ENCODE assay signal across 20 cellular contexts in genomic region chr3:185721970-185722369, GRCh38.
A peak's percentile ranks its signal among the peaks of the same experiment; 100 is the strongest.
DNase-seq lines count a peak whose midpoint lies in the region; ATAC-seq and TF ChIP-seq lines count a peak whose summit lies in the region.
"Had no signal": no experiment of that assay in that cellular context is flagged by ENCODE, and none has a peak within 500 bp of the region (broad histone marks: within the 10 kb centered on the region; RNA-seq: fewer than 3 reads in every experiment).

No MANE protein-coding gene starts in this region.

- H3K9me3 ChIP-seq in mammary epithelial cell (replicated peaks; ENCODE audit: insufficient read depth, low read length), result no peaks in the 10 kb centered on the region
- no peaks in the 10 kb centered on the region for H3K9me3 ChIP-seq in H9 (ENCODE audit: control insufficient read depth, low read depth, low read length)

- no peak overlapping the region for H3K4me3 Mint-ChIP-seq in MCF 10A (ENCODE audit: unreplicated experiment)
- no peak overlapping the region for H3K4me3 Mint-ChIP-seq in WTC11
- no peak overlapping the region for H3K4me3 Mint-ChIP-seq in progenitor cell of endocrine pancreas (ENCODE audit: low read depth)
- no peak overlapping the region for H3K4me3 Mint-ChIP-seq in H9
- H3K4me3 Mint-ChIP-seq: CD14-positive monocyte; CD4-positive, alpha-beta memory T cell; HFFc6; IgD-negative memory B cell had no signal

- no peak for DNase-seq in MCF 10A (ENCODE audit: unreplicated experiment)
- DNase-seq in mammary epithelial cell, result no peak
- DNase-seq in WTC11 (ENCODE audit: low spot score), result no peak
- DNase-seq in islet precursor cell, result peak; percentile 4
- DNase-seq in progenitor cell of endocrine pancreas (ENCODE audit: low spot score, unreplicated experiment), result no peak
- DNase-seq in 8988T, result no peak
- DNase-seq in H9, result no peak
- DNase-seq: Calu3; CD4-positive, alpha-beta memory T cell; DND-41; EL; GM23248; HFFc6 had no signal

- H2AK5ac ChIP-seq in H9 (ENCODE audit: insufficient read length, low read length), result no peak overlapping the region

- no peak overlapping the region for H3K18ac ChIP-seq in H9 (ENCODE audit: insufficient read length, low read depth, low read length)

- H4K20me1 ChIP-seq in mammary epithelial cell (ENCODE audit: insufficient read depth, low read length), result no peaks in the 10 kb centered on the region
- H4K20me1 ChIP-seq in H9 (ENCODE audit: control insufficient read depth, insufficient read depth, insufficient read length), result no peaks in the 10 kb centered on the region
- H4K20me1 ChIP-seq: BLaER1 had no signal

- H3K4me1 Mint-ChIP-seq in MCF 10A (ENCODE audit: insufficient read depth, unreplicated experiment), result peaks cover 61% of the 10 kb centered on the region
- peaks cover 87% of the 10 kb centered on the region for H3K4me1 Mint-ChIP-seq in WTC11
- peaks cover 47% of the 10 kb centered on the region for H3K4me1 Mint-ChIP-seq in progenitor cell of endocrine pancreas (ENCODE audit: low read depth)
- H3K4me1 Mint-ChIP-seq in H9, result peaks cover 68 to 69% of the 10 kb centered on the region in 2 experiments
- H3K4me1 Mint-ChIP-seq: CD4-positive, alpha-beta memory T cell; IgD-negative memory B cell had no signal

- H3K27me3 ChIP-seq in mammary epithelial cell (ENCODE audit: insufficient read depth, low read length) (no peaks in the 10 kb centered on the region), H9 (ENCODE audit: insufficient read depth, low read length) (no peaks in the 10 kb centered on the region)
- H3K27me3 ChIP-seq: BLaER1 had no signal

- H4K91ac ChIP-seq in H9 (ENCODE audit: insufficient read length, low read depth, low read length), result no peak overlapping the region

- H3K9ac ChIP-seq in mammary epithelial cell (ENCODE audit: insufficient read depth, low read length) (no peak overlapping the region), H9 (ENCODE audit: extremely low read depth, insufficient read length, low read length) (no peak overlapping the region)
- H3K9ac ChIP-seq: BLaER1, GM23248 had no signal

- H3K9me3 Mint-ChIP-seq in MCF 10A (ENCODE audit: unreplicated experiment) (peaks cover 6% of the 10 kb centered on the region), WTC11 (no peaks in the 10 kb centered on the region), progenitor cell of endocrine pancreas (ENCODE audit: low read depth) (no peaks in the 10 kb centered on the region), H9 (no peaks in the 10 kb centered on the region)

- H3K27ac ChIP-seq in mammary epithelial cell (ENCODE audit: insufficient read depth, low read depth, low read length) (no peak overlapping the region), H9 (ENCODE audit: insufficient read length, low read depth, low read length) (no peak overlapping the region)
- H3K27ac ChIP-seq: 22Rv1, GM23248 had no signal

- H3K27ac Mint-ChIP-seq in MCF 10A (ENCODE audit: low read depth, unreplicated experiment) (peak overlapping the region; percentile 44), WTC11 (no peak overlapping the region; the same call in 1 of the 2 replicates), progenitor cell of endocrine pancreas (peak overlapping the region; percentile 2), H9 (no peak overlapping the region)
- H3K27ac Mint-ChIP-seq: IgD-negative memory B cell had no signal

- TF ChIP-seq CTCF in MCF 10A (IDR thresholded peaks at IDR 0.05; ENCODE audit: unreplicated experiment) (no peak), mammary epithelial cell (conservative IDR thresholded peaks at IDR 0.05 in 1 of 2, IDR thresholded peaks at IDR 0.05 in 1 of 2; ENCODE audit: extremely low read depth in 1 of 2, insufficient read depth in 1 of 2, low read depth in 1 of 2, low read length in 2 of 2) (no peak), WTC11 (IDR thresholded peaks at IDR 0.05) (no peak), progenitor cell of endocrine pancreas (IDR thresholded peaks at IDR 0.05; ENCODE audit: unreplicated experiment) (no peak), H9 (conservative IDR thresholded peaks at IDR 0.05) (no peak)

- H4K5ac ChIP-seq in H9 (ENCODE audit: insufficient read length, low read depth, low read length), result no peak overlapping the region

- no peak overlapping the region for H3K4me3 ChIP-seq in mammary epithelial cell (replicated peaks in 1 of 3; ENCODE audit: insufficient read depth in 1 of 3, low read depth in 2 of 3, low read length in 3 of 3)
- H3K4me3 ChIP-seq: BLaER1, GM12878, GM23248 had no signal

- no peak overlapping the region for H3K56ac ChIP-seq in H9 (ENCODE audit: insufficient read length, low read depth, low read length)

- no peak overlapping the region for H3K23ac ChIP-seq in H9 (ENCODE audit: insufficient read length, low read depth, low read length)

- no peaks in the 10 kb centered on the region for H3K23me2 ChIP-seq in H9 (ENCODE audit: insufficient read length, low read depth, low read length, poor library complexity, severe bottlenecking)

- H3K36me3 Mint-ChIP-seq in MCF 10A (ENCODE audit: insufficient read depth, unreplicated experiment) (peaks cover 42% of the 10 kb centered on the region), WTC11 (no peaks in the 10 kb centered on the region), progenitor cell of endocrine pancreas (ENCODE audit: insufficient read depth) (peaks cover 7% of the 10 kb centered on the region), H9 (ENCODE audit: insufficient read depth in 1 of 3, low read depth in 3 of 3) (peaks cover 0 to 3% (median 1%) of the 10 kb centered on the region in 3 experiments; a peak in 2 of 7 replicates)
- H3K36me3 Mint-ChIP-seq: CD4-positive, alpha-beta memory T cell; IgD-negative memory B cell had no signal

- no peak overlapping the region for H4K8ac ChIP-seq in H9 (replicated peaks; ENCODE audit: insufficient read length, low read depth, low read length)

- no peak overlapping the region for H3K4ac ChIP-seq in H9 (ENCODE audit: low read depth, low read length)

- no peak overlapping the region for H2BK20ac ChIP-seq in H9 (ENCODE audit: low read depth, low read length, poor library complexity, severe bottlenecking)

- no peak overlapping the region for H2BK12ac ChIP-seq in H9 (ENCODE audit: insufficient read length, low read depth, low read length)

- in situ Hi-C loops in mammary epithelial cell (cut with MboI; ENCODE audit: low sequenced_read_pairs in 2 of 2), result loop anchor here in 1 of 2 donors (10.0 kb wide), 1 partner anchor 47 kb away; no protein-coding TSS in a partner anchor

- H3T11ph ChIP-seq in H9 (ENCODE audit: low read length), result no peak overlapping the region

- H3K79me2 ChIP-seq in mammary epithelial cell (ENCODE audit: insufficient read depth, low read length) (peaks cover 93% of the 10 kb centered on the region), H9 (ENCODE audit: insufficient read depth, low read length) (peaks cover 23% of the 10 kb centered on the region; the same call in 1 of the 2 replicates)

- H2AFZ ChIP-seq in mammary epithelial cell (ENCODE audit: low read depth, low read length), result no peak overlapping the region
- H2AFZ ChIP-seq in H9 (ENCODE audit: low read length), result no peak overlapping the region
- H2AFZ ChIP-seq: GM23248 had no signal

- peaks cover 2% of the 10 kb centered on the region for H3K36me3 ChIP-seq in mammary epithelial cell (ENCODE audit: insufficient read depth, low read length)
- H3K36me3 ChIP-seq: BLaER1 had no signal

- CTCF ChIA-PET in MCF 10A (lab: Yijun Ruan, JAX) (interaction anchor here (0.7 to 0.9 kb wide), 3 partner anchors 9 to 24 kb away, joined by 3 to 4 read pairs (median 3); no protein-coding TSS in a partner anchor), mammary epithelial cell (lab: Charles Lee; ENCODE audit: low non-redundant PET) (no interaction called here), WTC11 (lab: Charles Lee) (no interaction called here)

- dilution Hi-C loops in mammary epithelial cell (cut with HindIII; ENCODE audit: low sequenced_read_pairs), result no loop called here

- no peaks in the 10 kb centered on the region for H3K27me3 Mint-ChIP-seq in MCF 10A (ENCODE audit: insufficient read depth, unreplicated experiment)
- no peaks in the 10 kb centered on the region for H3K27me3 Mint-ChIP-seq in WTC11 (ENCODE audit: low read depth)
- H3K27me3 Mint-ChIP-seq in progenitor cell of endocrine pancreas, result no peaks in the 10 kb centered on the region
- no peaks in the 10 kb centered on the region for H3K27me3 Mint-ChIP-seq in H9 (ENCODE audit: low read depth)
- H3K27me3 Mint-ChIP-seq: IgD-negative memory B cell had no signal

- POLR2A ChIA-PET in MCF 10A (lab: Yijun Ruan, JAX) (interaction anchor here (0.6 kb wide), 1 partner anchor 30 kb away, joined by 3 read pairs; no protein-coding TSS in a partner anchor), WTC11 (lab: Charles Lee) (no interaction called here)

- no peak overlapping the region for H3K14ac ChIP-seq in H9 (ENCODE audit: insufficient read depth, low read length)

- H2BK120ac ChIP-seq in H9 (ENCODE audit: low read depth, low read length, poor library complexity, severe bottlenecking), result no peak overlapping the region

- H2BK15ac ChIP-seq in H9 (ENCODE audit: low read depth, low read length), result no peak overlapping the region

- H3K79me1 ChIP-seq in H9 (ENCODE audit: insufficient read depth, low read depth, low read length, poor library complexity, severe bottlenecking), result peaks cover 4% of the 10 kb centered on the region

- intact Hi-C loops in MCF 10A (cut with micrococcal nuclease), result no loop called here
- intact Hi-C loops in mammary epithelial cell (cut with micrococcal nuclease), result no loop called here

- 94% methylated on average over 3 of the region's 3 CpGs for WGBS in mammary epithelial cell (ENCODE audit: low coverage, missing lambda C conversion rate)
- no CpG with 5 or more reads among the region's 3 CpGs for WGBS in H9 (ENCODE audit: extremely low coverage, insufficient read length, low lambda C conversion rate)

- no peak overlapping the region for H2BK5ac ChIP-seq in H9 (ENCODE audit: insufficient read length, low read length)

- ATAC-seq in WTC11 (no peak), GM18502 (IDR thresholded peaks at IDR 0.05; ENCODE audit: poor library complexity, unreplicated experiment) (no peak)
- ATAC-seq: GM12878, HCT116 had no signal

- H3K4me2 ChIP-seq in mammary epithelial cell (ENCODE audit: insufficient read depth, low read depth, low read length) (no peak overlapping the region), H9 (ENCODE audit: insufficient read depth, insufficient read length, low read length) (no peak overlapping the region)

- H3K4me1 ChIP-seq in mammary epithelial cell (ENCODE audit: insufficient read depth, low read length) (peaks cover 41% of the 10 kb centered on the region), H9 (ENCODE audit: insufficient read depth, low read length) (peaks cover 35% of the 10 kb centered on the region; the same call in 1 of the 2 replicates)

- BruUV-seq in MCF 10A (replicated peaks; lab: Mats Ljungman, UMichigan) (no TSS peak), mammary epithelial cell (replicated peaks; lab: Mats Ljungman, UMichigan) (no TSS peak)

TF ChIP-seq in WTC11, 78 proteins besides CTCF, POLR2A, EP300 and RAD21:
- TF ChIP-seq ZNF317 (CRISPR knock-in tag; IDR thresholded peaks at IDR 0.05; ENCODE audit: borderline replicate concordance, low read depth), result no peak
- peak; percentile 89 for TF ChIP-seq ZNF121 (CRISPR knock-in tag; IDR thresholded peaks at IDR 0.05)

Comparison
In these comparisons a context has a peak if more than half of its experiments do, and no peak if none do; other contexts are left out.
1. H3K27ac Mint-ChIP-seq: peak in MCF 10A (single experiment) and progenitor cell of endocrine pancreas (single experiment); none in WTC11 (single experiment) and H9 (0 of 3).